In the genomic region with DNA sequence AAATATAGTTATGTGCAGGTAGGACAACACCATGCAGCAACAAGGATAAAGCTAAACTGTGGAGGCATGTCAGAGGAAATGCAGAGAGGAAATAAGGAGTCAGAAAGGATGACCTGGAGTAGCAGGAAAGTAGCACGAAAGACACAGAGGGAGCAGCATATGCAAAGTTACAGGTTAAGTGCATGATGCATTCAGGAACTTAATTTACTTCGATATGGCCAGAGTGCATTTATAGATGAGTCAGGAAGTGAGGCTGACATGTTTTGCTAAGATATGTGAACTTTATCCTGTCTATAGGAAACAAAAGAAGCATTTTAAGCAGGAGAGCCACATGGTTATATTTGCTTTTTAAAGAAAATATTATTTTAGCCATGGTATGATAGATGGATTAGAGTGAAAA, we compare ENCODE assay signal across 2 cellular contexts.
TF ChIP-seq lines count a peak whose summit lies in the region.

No MANE protein-coding gene starts in this region.

TF ChIP-seq in HEK293, 187 proteins besides CTCF, POLR2A, EP300 and RAD21:
- TF ChIP-seq, protein P1, sequence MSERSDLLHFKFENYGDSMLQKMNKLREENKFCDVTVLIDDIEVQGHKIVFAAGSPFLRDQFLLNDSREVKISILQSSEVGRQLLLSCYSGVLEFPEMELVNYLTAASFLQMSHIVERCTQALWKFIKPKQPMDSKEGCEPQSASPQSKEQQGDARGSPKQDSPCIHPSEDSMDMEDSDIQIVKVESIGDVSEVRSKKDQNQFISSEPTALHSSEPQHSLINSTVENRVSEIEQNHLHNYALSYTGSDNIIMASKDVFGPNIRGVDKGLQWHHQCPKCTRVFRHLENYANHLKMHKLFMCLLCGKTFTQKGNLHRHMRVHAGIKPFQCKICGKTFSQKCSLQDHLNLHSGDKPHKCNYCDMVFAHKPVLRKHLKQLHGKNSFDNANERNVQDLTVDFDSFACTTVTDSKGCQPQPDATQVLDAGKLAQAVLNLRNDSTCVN (tag by site-specific recombination; optimal IDR thresholded peaks at IDR 0.05): no peak
- TF ChIP-seq, protein P2, sequence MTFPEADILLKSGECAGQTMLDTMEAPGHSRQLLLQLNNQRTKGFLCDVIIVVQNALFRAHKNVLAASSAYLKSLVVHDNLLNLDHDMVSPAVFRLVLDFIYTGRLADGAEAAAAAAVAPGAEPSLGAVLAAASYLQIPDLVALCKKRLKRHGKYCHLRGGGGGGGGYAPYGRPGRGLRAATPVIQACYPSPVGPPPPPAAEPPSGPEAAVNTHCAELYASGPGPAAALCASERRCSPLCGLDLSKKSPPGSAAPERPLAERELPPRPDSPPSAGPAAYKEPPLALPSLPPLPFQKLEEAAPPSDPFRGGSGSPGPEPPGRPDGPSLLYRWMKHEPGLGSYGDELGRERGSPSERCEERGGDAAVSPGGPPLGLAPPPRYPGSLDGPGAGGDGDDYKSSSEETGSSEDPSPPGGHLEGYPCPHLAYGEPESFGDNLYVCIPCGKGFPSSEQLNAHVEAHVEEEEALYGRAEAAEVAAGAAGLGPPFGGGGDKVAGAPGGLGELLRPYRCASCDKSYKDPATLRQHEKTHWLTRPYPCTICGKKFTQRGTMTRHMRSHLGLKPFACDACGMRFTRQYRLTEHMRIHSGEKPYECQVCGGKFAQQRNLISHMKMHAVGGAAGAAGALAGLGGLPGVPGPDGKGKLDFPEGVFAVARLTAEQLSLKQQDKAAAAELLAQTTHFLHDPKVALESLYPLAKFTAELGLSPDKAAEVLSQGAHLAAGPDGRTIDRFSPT (tag by site-specific recombination; IDR thresholded peaks at IDR 0.05): no peak
- TF ChIP-seq ZNF394 (tag by site-specific recombination; IDR thresholded peaks at IDR 0.05; ENCODE audit: borderline replicate concordance): peak; percentile 34; the same call in 1 of the 2 replicates
- no peak for TF ChIP-seq ZNF626 (tag by site-specific recombination; IDR thresholded peaks at IDR 0.05)
- no peak for TF ChIP-seq YY1 (tag by site-specific recombination; IDR thresholded peaks at IDR 0.05)
- TF ChIP-seq, protein P3, sequence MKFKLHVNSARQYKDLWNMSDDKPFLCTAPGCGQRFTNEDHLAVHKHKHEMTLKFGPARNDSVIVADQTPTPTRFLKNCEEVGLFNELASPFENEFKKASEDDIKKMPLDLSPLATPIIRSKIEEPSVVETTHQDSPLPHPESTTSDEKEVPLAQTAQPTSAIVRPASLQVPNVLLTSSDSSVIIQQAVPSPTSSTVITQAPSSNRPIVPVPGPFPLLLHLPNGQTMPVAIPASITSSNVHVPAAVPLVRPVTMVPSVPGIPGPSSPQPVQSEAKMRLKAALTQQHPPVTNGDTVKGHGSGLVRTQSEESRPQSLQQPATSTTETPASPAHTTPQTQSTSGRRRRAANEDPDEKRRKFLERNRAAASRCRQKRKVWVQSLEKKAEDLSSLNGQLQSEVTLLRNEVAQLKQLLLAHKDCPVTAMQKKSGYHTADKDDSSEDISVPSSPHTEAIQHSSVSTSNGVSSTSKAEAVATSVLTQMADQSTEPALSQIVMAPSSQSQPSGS (tag by site-specific recombination; IDR thresholded peaks at IDR 0.05; ENCODE audit: low read depth): no peak
- TF ChIP-seq, protein P4, sequence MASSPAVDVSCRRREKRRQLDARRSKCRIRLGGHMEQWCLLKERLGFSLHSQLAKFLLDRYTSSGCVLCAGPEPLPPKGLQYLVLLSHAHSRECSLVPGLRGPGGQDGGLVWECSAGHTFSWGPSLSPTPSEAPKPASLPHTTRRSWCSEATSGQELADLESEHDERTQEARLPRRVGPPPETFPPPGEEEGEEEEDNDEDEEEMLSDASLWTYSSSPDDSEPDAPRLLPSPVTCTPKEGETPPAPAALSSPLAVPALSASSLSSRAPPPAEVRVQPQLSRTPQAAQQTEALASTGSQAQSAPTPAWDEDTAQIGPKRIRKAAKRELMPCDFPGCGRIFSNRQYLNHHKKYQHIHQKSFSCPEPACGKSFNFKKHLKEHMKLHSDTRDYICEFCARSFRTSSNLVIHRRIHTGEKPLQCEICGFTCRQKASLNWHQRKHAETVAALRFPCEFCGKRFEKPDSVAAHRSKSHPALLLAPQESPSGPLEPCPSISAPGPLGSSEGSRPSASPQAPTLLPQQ (tag by site-specific recombination; IDR thresholded peaks at IDR 0.05): no peak
- no peak for TF ChIP-seq ZNF561 (tag by site-specific recombination; IDR thresholded peaks at IDR 0.05; ENCODE audit: borderline replicate concordance)

TF ChIP-seq in K562, 482 proteins besides CTCF, POLR2A, EP300 and RAD21:
- TF ChIP-seq BRD4 (IDR thresholded peaks at IDR 0.05) (no peak), ZNF316 (IDR thresholded peaks at IDR 0.05) (0 out of 2 replicates have a peak, but pooled peaks have one; percentile 3), ZNF778 (CRISPR knock-in tag; IDR thresholded peaks at IDR 0.05) (no peak), ZSCAN32 (CRISPR knock-in tag; IDR thresholded peaks at IDR 0.05) (no peak), MECOM (CRISPR knock-in tag; IDR thresholded peaks at IDR 0.05) (no peak), NFXL1 (CRISPR knock-in tag; IDR thresholded peaks at IDR 0.05) (no peak)
- TF ChIP-seq, protein P5, sequence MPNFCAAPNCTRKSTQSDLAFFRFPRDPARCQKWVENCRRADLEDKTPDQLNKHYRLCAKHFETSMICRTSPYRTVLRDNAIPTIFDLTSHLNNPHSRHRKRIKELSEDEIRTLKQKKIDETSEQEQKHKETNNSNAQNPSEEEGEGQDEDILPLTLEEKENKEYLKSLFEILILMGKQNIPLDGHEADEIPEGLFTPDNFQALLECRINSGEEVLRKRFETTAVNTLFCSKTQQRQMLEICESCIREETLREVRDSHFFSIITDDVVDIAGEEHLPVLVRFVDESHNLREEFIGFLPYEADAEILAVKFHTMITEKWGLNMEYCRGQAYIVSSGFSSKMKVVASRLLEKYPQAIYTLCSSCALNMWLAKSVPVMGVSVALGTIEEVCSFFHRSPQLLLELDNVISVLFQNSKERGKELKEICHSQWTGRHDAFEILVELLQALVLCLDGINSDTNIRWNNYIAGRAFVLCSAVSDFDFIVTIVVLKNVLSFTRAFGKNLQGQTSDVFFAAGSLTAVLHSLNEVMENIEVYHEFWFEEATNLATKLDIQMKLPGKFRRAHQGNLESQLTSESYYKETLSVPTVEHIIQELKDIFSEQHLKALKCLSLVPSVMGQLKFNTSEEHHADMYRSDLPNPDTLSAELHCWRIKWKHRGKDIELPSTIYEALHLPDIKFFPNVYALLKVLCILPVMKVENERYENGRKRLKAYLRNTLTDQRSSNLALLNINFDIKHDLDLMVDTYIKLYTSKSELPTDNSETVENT (CRISPR knock-in tag; IDR thresholded peaks at IDR 0.05): no peak
